In the genomic region with DNA sequence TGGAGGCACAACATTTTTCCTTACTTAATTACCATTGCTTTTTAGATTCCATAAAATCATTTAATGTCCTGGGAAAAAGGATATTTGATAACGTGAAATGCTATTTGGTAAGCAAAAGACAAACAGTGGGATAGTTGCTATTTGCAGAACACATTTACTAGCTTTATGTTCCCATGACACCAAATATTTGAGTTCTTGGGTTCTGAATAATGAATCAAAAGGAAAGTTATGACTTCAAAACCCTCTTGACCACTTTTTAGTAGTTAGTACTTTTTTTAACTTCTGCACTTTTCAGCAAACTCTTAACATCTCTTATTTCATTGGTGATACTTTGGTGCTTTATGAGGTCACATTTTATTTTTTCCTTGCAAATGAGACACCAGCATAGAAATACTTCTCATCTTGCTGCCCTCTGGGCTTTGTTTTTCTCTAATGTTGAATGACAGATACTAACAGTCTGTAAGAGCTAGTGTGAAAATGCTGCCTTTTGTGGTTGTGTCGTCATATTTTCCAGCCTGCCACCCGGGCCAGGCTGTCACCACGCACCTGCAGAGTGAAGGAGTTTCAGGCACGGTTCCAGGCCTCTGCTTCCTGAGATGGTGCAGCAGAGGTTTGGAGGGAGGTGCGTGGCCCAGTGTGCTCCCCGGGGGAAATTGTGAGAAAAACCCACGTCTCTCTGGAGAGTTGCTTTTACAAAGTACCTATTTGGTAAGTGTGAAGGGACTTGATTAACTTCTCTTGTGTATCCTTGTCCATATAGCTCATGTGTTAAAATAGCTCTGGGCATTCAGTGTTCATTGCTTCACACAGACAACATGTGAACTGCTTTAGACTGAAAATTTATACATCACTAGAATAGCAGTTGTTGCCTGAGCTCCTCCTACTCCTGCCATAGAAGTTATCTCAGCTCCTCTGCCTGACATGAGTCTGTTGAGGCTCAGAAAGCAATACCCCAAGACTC, we compare ENCODE assay signal across 8 cellular contexts. TPM values are rescaled to one million over a fixed set of nuclear protein-coding genes. Genes with fewer than 3 reads are reported as not detected.
DNase-seq lines count a peak whose midpoint lies in the region; ATAC-seq lines count a peak whose summit lies in the region.

No MANE protein-coding gene starts in this region.

- ATAC-seq in GM21390 (IDR thresholded peaks at IDR 0.05; ENCODE audit: unreplicated experiment), result peak; percentile 81
- ATAC-seq in activated T-cell treated with anti-CD3 and anti-CD28 coated beads, Interleukin-2, amount 50 U/mL, for 4 hours, result peak; percentile 94 to 96

- H3K9me3 Mint-ChIP-seq in activated T-cell treated with anti-CD3 and anti-CD28 coated beads, Interleukin-2, amount 50 U/mL, for 4 hours, result no peaks in the 10 kb centered on the region

- peaks cover 30% of the 10 kb centered on the region for H3K4me1 Mint-ChIP-seq in activated T-cell treated with anti-CD3 and anti-CD28 coated beads, Interleukin-2, amount 50 U/mL, for 4 hours (ENCODE audit: low read depth)

- DNase-seq in GDM1 (lab: John Stamatoyannopoulos, UW) (peak; percentile 13), KBM-7 (peak; percentile 64), dedifferentiated amniotic fluid mesenchymal stem cell (ENCODE audit: extremely low spot score) (no peak), NCI-H526 treated with DMSO at 0.1 percent for 48 hours (lab: John Stamatoyannopoulos, UW) (no peak), posterior vena cava (ENCODE audit: low spot score) (no peak)
- peak; percentile 63 for DNase-seq in activated T-cell treated with anti-CD3 and anti-CD28 coated beads, Interleukin-2, amount 50 U/mL, for 4 hours
- DNase-seq in stimulated activated CD4-positive, alpha-beta T cell treated with anti-CD3 and anti-CD28 coated beads, Interleukin-4, amount 100 ng/mL, for 24 hours, result peak; percentile 71

- intact Hi-C loops in posterior vena cava (cut with DNase I), result no loop called here

- no peaks in the 10 kb centered on the region for H3K36me3 Mint-ChIP-seq in activated T-cell treated with anti-CD3 and anti-CD28 coated beads, Interleukin-2, amount 50 U/mL, for 4 hours (ENCODE audit: insufficient read depth)

- H3K27me3 Mint-ChIP-seq in activated T-cell treated with anti-CD3 and anti-CD28 coated beads, Interleukin-2, amount 50 U/mL, for 4 hours (ENCODE audit: low read depth), result no peaks in the 10 kb centered on the region

- in situ Hi-C loops in KBM-7 (cut with MboI; ENCODE audit: low pct_unique_long_range_greater_than_20kb, low sequenced_read_pairs), result no loop called here

- no peak overlapping the region for H3K4me3 Mint-ChIP-seq in activated T-cell treated with anti-CD3 and anti-CD28 coated beads, Interleukin-2, amount 50 U/mL, for 4 hours

RNA-seq across cellular contexts. Expression of a gene that starts 34.7 kb away (rescaled TPM):
- 10 to 100 TPM; 37.5 to 41.2 (median 38.3) TPM for total RNA-seq in activated T-cell treated with anti-CD3 and anti-CD28 coated beads, Interleukin-2, amount 50 U/mL, for 4 hours
- 10 to 100 TPM; 25.5 to 36.7 TPM for total RNA-seq in posterior vena cava

Comparison
In these comparisons a context has a peak if more than half of its experiments do, and no peak if none do; other contexts are left out.
1. DNase-seq: peak in GDM1 (single experiment), KBM-7 (single experiment), activated T-cell treated with anti-CD3 and anti-CD28 coated beads, Interleukin-2, amount 50 U/mL, for 4 hours (single experiment) and stimulated activated CD4-positive, alpha-beta T cell treated with anti-CD3 and anti-CD28 coated beads, Interleukin-4, amount 100 ng/mL, for 24 hours (single experiment); none in dedifferentiated amniotic fluid mesenchymal stem cell (single experiment), NCI-H526 treated with DMSO at 0.1 percent for 48 hours (single experiment) and posterior vena cava (single experiment).